9 cellular contexts compared by ENCODE assay signal in genomic region chr3:152127058-152127457, GRCh38.
DNase-seq lines count a peak whose midpoint lies in the region; ATAC-seq lines count a peak whose summit lies in the region.
"Had no signal": no experiment of that assay in that cellular context is flagged by ENCODE, and none has a peak within 500 bp of the region (broad histone marks: within the 10 kb centered on the region; RNA-seq: fewer than 3 reads in every experiment).

No MANE protein-coding gene starts in this region.

- no peak overlapping the region for H3K4me3 Mint-ChIP-seq in activated T-helper 1 cell treated with anti-CD3 and anti-CD28 coated beads, Interleukin-12 subunit alpha, Interleukin-12 subunit beta, Interleukin-2, Interleukin-4 antibody, amounts not matched to agents 30 ng/mL and 10 ng/mL and 1 ng/mL, durations not matched to agents 14 hours and 24 hours and 36 hours

- H3K27me3 Mint-ChIP-seq in activated T-helper 1 cell treated with anti-CD3 and anti-CD28 coated beads, Interleukin-12 subunit alpha, Interleukin-12 subunit beta, Interleukin-2, Interleukin-4 antibody, amounts not matched to agents 30 ng/mL and 10 ng/mL and 1 ng/mL, durations not matched to agents 14 hours and 24 hours and 36 hours (ENCODE audit: insufficient read depth), result peaks cover 19% of the 10 kb centered on the region

- ATAC-seq in GM18508 (IDR thresholded peaks at IDR 0.05; ENCODE audit: insufficient read depth, unreplicated experiment), result peak; percentile 99
- ATAC-seq in GM19452 (IDR thresholded peaks at IDR 0.05; ENCODE audit: unreplicated experiment), result peak; percentile 99
- peak; percentile 100 for ATAC-seq in HG03060 (IDR thresholded peaks at IDR 0.05; ENCODE audit: low read depth, unreplicated experiment)
- ATAC-seq in esophagus mucosa, result no peak
- ATAC-seq: left cardiac atrium had no signal

- H3K4me1 Mint-ChIP-seq in activated T-helper 1 cell treated with anti-CD3 and anti-CD28 coated beads, Interleukin-12 subunit alpha, Interleukin-12 subunit beta, Interleukin-2, Interleukin-4 antibody, amounts not matched to agents 30 ng/mL and 10 ng/mL and 1 ng/mL, durations not matched to agents 14 hours and 24 hours and 36 hours (ENCODE audit: low read depth), result peaks cover 28% of the 10 kb centered on the region

- DNase-seq in activated T-helper 1 cell treated with anti-CD3 and anti-CD28 coated beads, Interleukin-12 subunit alpha, Interleukin-12 subunit beta, Interleukin-2, Interleukin-4 antibody, amounts not matched to agents 30 ng/mL and 10 ng/mL and 1 ng/mL, durations not matched to agents 14 hours and 24 hours and 36 hours (ENCODE audit: low spot score), result no peak
- DNase-seq in posterior vena cava (ENCODE audit: low spot score), result no peak
- DNase-seq in activated effector memory CD4-positive, alpha-beta T cell treated with anti-CD3 and anti-CD28 coated beads, Interleukin-2, amount 50 U/mL, for 16 hours, result no peak
- no peak for DNase-seq in Kasumi-1 (lab: John Stamatoyannopoulos, UW)
- DNase-seq: left cardiac atrium had no signal

- intact Hi-C loops in activated T-helper 1 cell treated with anti-CD3 and anti-CD28 coated beads, Interleukin-12 subunit alpha, Interleukin-12 subunit beta, Interleukin-2, Interleukin-4 antibody, amounts not matched to agents 30 ng/mL and 10 ng/mL and 1 ng/mL, durations not matched to agents 14 hours and 24 hours and 36 hours (cut with micrococcal nuclease), result loop anchor here (1.0 kb wide), 4 partner anchors 66 to 811 kb away; partner anchors contain the start of gene GPR87
- intact Hi-C loops in posterior vena cava (cut with DNase I), result no loop called here

- no peaks in the 10 kb centered on the region for H3K9me3 Mint-ChIP-seq in activated T-helper 1 cell treated with anti-CD3 and anti-CD28 coated beads, Interleukin-12 subunit alpha, Interleukin-12 subunit beta, Interleukin-2, Interleukin-4 antibody, amounts not matched to agents 30 ng/mL and 10 ng/mL and 1 ng/mL, durations not matched to agents 14 hours and 24 hours and 36 hours

- H3K27ac Mint-ChIP-seq in activated T-helper 1 cell treated with anti-CD3 and anti-CD28 coated beads, Interleukin-12 subunit alpha, Interleukin-12 subunit beta, Interleukin-2, Interleukin-4 antibody, amounts not matched to agents 30 ng/mL and 10 ng/mL and 1 ng/mL, durations not matched to agents 14 hours and 24 hours and 36 hours, result peak overlapping the region; percentile 49

- H3K36me3 Mint-ChIP-seq in activated T-helper 1 cell treated with anti-CD3 and anti-CD28 coated beads, Interleukin-12 subunit alpha, Interleukin-12 subunit beta, Interleukin-2, Interleukin-4 antibody, amounts not matched to agents 30 ng/mL and 10 ng/mL and 1 ng/mL, durations not matched to agents 14 hours and 24 hours and 36 hours (ENCODE audit: low read depth), result peaks cover 1% of the 10 kb centered on the region
